Comparison of ENCODE assay signal across 21 cellular contexts in genomic region chr2:222169346-222169745, GRCh38.
DNase-seq lines count a peak whose midpoint lies in the region; ATAC-seq and TF ChIP-seq lines count a peak whose summit lies in the region.
"Had no signal": no experiment of that assay in that cellular context is flagged by ENCODE, and none has a peak within 500 bp of the region (broad histone marks: within the 10 kb centered on the region; RNA-seq: fewer than 3 reads in every experiment).

No MANE protein-coding gene starts in this region.

- DNase-seq in AG10803 (ENCODE audit: low read depth) = peak; percentile 36
- peak; percentile 75 for DNase-seq in astrocyte of the spinal cord (ENCODE audit: low read depth, low spot score)
- peak; percentile 28 for DNase-seq in renal cortical epithelial cell (ENCODE audit: low read depth)
- DNase-seq in NCI-H524 (lab: John Stamatoyannopoulos, UW) = no peak
- no peak for DNase-seq in activated CD8-positive, alpha-beta memory T cell treated with anti-CD3 and anti-CD28 coated beads, Interleukin-2, amount 50 U/mL, for 4 hours
- DNase-seq: activated CD4-positive, alpha-beta T cell treated with anti-CD3 and anti-CD28 coated beads, Interleukin-2, amount 10 ng/mL, durations not matched to agents 24 days and 14 days; activated CD8-positive, alpha-beta memory T cell treated with anti-CD3 and anti-CD28 coated beads, Interleukin-2, amount 10 ng/mL, durations not matched to agents 7 days and 5 days; aorta; CD4-positive, alpha-beta memory T cell; KG1; NCI-H146; NCI-H526; stimulated activated CD4-positive, alpha-beta T cell treated with anti-CD3 and anti-CD28 coated beads, Interleukin-12 subunit alpha, Interleukin-12 subunit beta, amount 100 ng/mL, for 4 hours; stimulated activated CD4-positive, alpha-beta T cell treated with anti-CD3 and anti-CD28 coated beads, Interleukin-4, amount 100 ng/mL, for 24 hours; stimulated activated naive B cell treated with anti-CD40 and anti-IgM and Interleukin-4, amounts not matched to agents 10 μg/mL and 1 μg/mL and 100 μg/mL, for 72 hours had no signal

- in situ Hi-C loops in astrocyte of the spinal cord (cut with HindIII; ENCODE audit: low sequenced_read_pairs) = no loop called here

- no peak for TF ChIP-seq RAD21 in Ishikawa (IDR thresholded peaks at IDR 0.05; ENCODE audit: low read depth)

- H3K4me3 ChIP-seq in AG10803 (ENCODE audit: low read length) (no peak overlapping the region), astrocyte of the spinal cord (ENCODE audit: low read depth, low read length) (no peak overlapping the region)
- H3K4me3 ChIP-seq: GM23338, right atrium auricular region, SK-N-MC, suprapubic skin had no signal

- no peak for TF ChIP-seq CTCF in AG10803 (conservative IDR thresholded peaks at IDR 0.05; ENCODE audit: low read length)
- TF ChIP-seq CTCF in astrocyte of the spinal cord (IDR thresholded peaks at IDR 0.05; ENCODE audit: low read depth, low read length) = no peak

- no peak for ATAC-seq in HG02571 (IDR thresholded peaks at IDR 0.05; ENCODE audit: unreplicated experiment)
- ATAC-seq: activated CD8-positive, alpha-beta memory T cell treated with anti-CD3 and anti-CD28 coated beads, Interleukin-2, amount 10 ng/mL, durations not matched to agents 7 days and 5 days; GM23338; stimulated activated naive B cell treated with anti-CD40 and anti-IgM and Interleukin-4, amounts not matched to agents 10 μg/mL and 1 μg/mL and 100 μg/mL, for 72 hours had no signal

- TF ChIP-seq EP300 in Ishikawa (IDR thresholded peaks at IDR 0.05; ENCODE audit: borderline replicate concordance) = no peak

TF ChIP-seq in Ishikawa, 13 proteins besides CTCF, POLR2A, EP300 and RAD21:
- TF ChIP-seq REST (IDR thresholded peaks at IDR 0.05; ENCODE audit: low read depth) (no peak), TEAD4 (IDR thresholded peaks at IDR 0.05) (no peak), NFIC (IDR thresholded peaks at IDR 0.05) (0 out of 2 replicates have a peak, but pooled peaks have one; percentile 15), YY1 (IDR thresholded peaks at IDR 0.05; ENCODE audit: low read depth) (no peak), MAX (IDR thresholded peaks at IDR 0.05) (no peak), EGR1 (IDR thresholded peaks at IDR 0.05) (no peak), USF1 (IDR thresholded peaks at IDR 0.05) (no peak)

Comparison
In these comparisons a context has a peak if more than half of its experiments do, and no peak if none do; other contexts are left out.
1. DNase-seq: peak in AG10803 (single experiment), astrocyte of the spinal cord (single experiment) and renal cortical epithelial cell (single experiment); none in NCI-H524 (0 of 2) and activated CD8-positive, alpha-beta memory T cell treated with anti-CD3 and anti-CD28 coated beads, Interleukin-2, amount 50 U/mL, for 4 hours (single experiment).